ENCODE assay signal across 24 cellular contexts in genomic region chr9:114272739-114273431, GRCh38. TPM values are rescaled to one million over a fixed set of nuclear protein-coding genes. Genes with fewer than 3 reads are reported as not detected.
DNase-seq lines count a peak whose midpoint lies in the region; TF ChIP-seq lines count a peak whose summit lies in the region.
"Had no signal": no experiment of that assay in that cellular context is flagged by ENCODE, and none has a peak within 500 bp of the region (broad histone marks: within the 10 kb centered on the region; RNA-seq: fewer than 3 reads in every experiment).

No MANE protein-coding gene starts in this region.

- peaks cover 20% of the 10 kb centered on the region for H3K4me1 Mint-ChIP-seq in chondrocyte (ENCODE audit: low read depth)
- H3K4me1 Mint-ChIP-seq: activated CD4-positive, alpha-beta T cell treated with anti-CD3 and anti-CD28 coated beads, Interleukin-2, amount 10 ng/mL, durations not matched to agents 7 days and 5 days; T-cell had no signal

- no peak for TF ChIP-seq POLR2A in ovary (IDR thresholded peaks at IDR 0.05)

- 67 to 86% (median 81%) methylated on average over 12 of the region's 12 CpGs for WGBS in ovary, 3 donors

- in situ Hi-C loops in G401 (cut with HindIII; ENCODE audit: low sequenced_read_pairs): no loop called here

- H3K4me3 ChIP-seq in ovary: no peak overlapping the region
- H3K4me3 ChIP-seq: adrenal gland, esophagus squamous epithelium, psoas muscle, stomach had no signal

- H3K27ac Mint-ChIP-seq in chondrocyte (ENCODE audit: unreplicated experiment): no peak overlapping the region
- H3K27ac Mint-ChIP-seq: activated CD4-positive, alpha-beta T cell treated with anti-CD3 and anti-CD28 coated beads, Interleukin-2, amount 10 ng/mL, durations not matched to agents 7 days and 5 days; HFFc6; nephron; T-cell had no signal

- H3K27me3 Mint-ChIP-seq in chondrocyte (ENCODE audit: low read depth): no peaks in the 10 kb centered on the region
- H3K27me3 Mint-ChIP-seq: activated CD4-positive, alpha-beta T cell treated with anti-CD3 and anti-CD28 coated beads, Interleukin-2, amount 10 ng/mL, durations not matched to agents 7 days and 5 days had no signal

- H3K9me3 ChIP-seq in ovary: no peaks in the 10 kb centered on the region
- H3K9me3 ChIP-seq: adrenal gland, esophagus squamous epithelium, psoas muscle, stomach had no signal

- TF ChIP-seq CTCF in chondrocyte (IDR thresholded peaks at IDR 0.05) (no peak), ovary (IDR thresholded peaks at IDR 0.05) (no peak)

- no peak for TF ChIP-seq EP300 in ovary (IDR thresholded peaks at IDR 0.05)

- H3K27me3 ChIP-seq in ovary: no peaks in the 10 kb centered on the region
- H3K27me3 ChIP-seq: adrenal gland, esophagus squamous epithelium, stomach had no signal

- H3K4me3 Mint-ChIP-seq in chondrocyte (ENCODE audit: unreplicated experiment): no peak overlapping the region
- H3K4me3 Mint-ChIP-seq: activated CD4-positive, alpha-beta T cell treated with anti-CD3 and anti-CD28 coated beads, Interleukin-2, amount 10 ng/mL, durations not matched to agents 7 days and 5 days; HFFc6; nephron; T-cell had no signal

- H3K4me1 ChIP-seq in ovary (ENCODE audit: insufficient read depth): peaks cover 5% of the 10 kb centered on the region
- H3K4me1 ChIP-seq: adrenal gland, stomach had no signal

- DNase-seq in G401 (ENCODE audit: low spot score): peak; percentile 98
- peak; percentile 15 for DNase-seq in NCI-H446 treated with DMSO at 0.1 percent for 48 hours (lab: John Stamatoyannopoulos, UW)
- DNase-seq in chondrocyte (ENCODE audit: low spot score): peak; percentile 41
- peak; percentile 4 to 14 (median 10) for DNase-seq in ovary
- no peak for DNase-seq in NCI-H1417 (lab: John Stamatoyannopoulos, UW)
- no peak for DNase-seq in NCI-H187 (lab: John Stamatoyannopoulos, UW)
- DNase-seq in NOMO-1 treated with DMSO at 0.1 percent for 48 hours (lab: John Stamatoyannopoulos, UW; ENCODE audit: unreplicated experiment): no peak
- DNase-seq: activated CD4-positive, alpha-beta T cell treated with anti-CD3 and anti-CD28 coated beads, Interleukin-2, amount 10 ng/mL, durations not matched to agents 7 days and 5 days; activated gamma-delta T cell; esophagus squamous epithelium; HFFc6; midbrain; NCI-H1048; NCI-H2081; NCI-H510A; SIG-M5; stomach; T-cell had no signal

- H3K36me3 ChIP-seq in ovary: no peaks in the 10 kb centered on the region
- H3K36me3 ChIP-seq: adrenal gland, esophagus squamous epithelium had no signal

- H3K9me3 Mint-ChIP-seq in chondrocyte (ENCODE audit: low read depth): no peaks in the 10 kb centered on the region
- H3K9me3 Mint-ChIP-seq: activated CD4-positive, alpha-beta T cell treated with anti-CD3 and anti-CD28 coated beads, Interleukin-2, amount 10 ng/mL, durations not matched to agents 7 days and 5 days; HFFc6; nephron; T-cell had no signal

- no peak overlapping the region for H3K27ac ChIP-seq in ovary
- H3K27ac ChIP-seq: adrenal gland, psoas muscle, stomach had no signal

- H3K36me3 Mint-ChIP-seq in chondrocyte (ENCODE audit: low read depth): peaks cover 12% of the 10 kb centered on the region
- H3K36me3 Mint-ChIP-seq: T-cell had no signal

- intact Hi-C loops in ovary (cut with DNase I): no loop called here

RNA-seq across cellular contexts. Expression of gene ORM1, which starts 50.0 kb away (rescaled TPM):
- total RNA-seq in G401 (2014; rRNA removed; shearing (Covaris generic)): not detected in 2 replicates
- not detected in 3 replicates for total RNA-seq in chondrocyte
- total RNA-seq in ovary: 10 to 100 TPM in 1 of 7 donors, 1 to 10 TPM in 1, under 1 TPM in 2, not detected in 3; 0.30 to 11.9 (median 1.8) TPM
- polyA plus RNA-seq in ovary: 1 to 10 TPM in 1 of 2 donors, not detected in 1; 2.1 TPM
- total RNA-seq: activated CD4-positive, alpha-beta T cell treated with anti-CD3 and anti-CD28 coated beads, Interleukin-2, amount 10 ng/mL, durations not matched to agents 7 days and 5 days; HFFc6; left colon; LHCN-M2; OCI-LY7 had no signal

RNA-seq across cellular contexts. Expression of gene ORM2, which starts 56.8 kb away (rescaled TPM):
- not detected in 2 replicates for total RNA-seq in G401 (2014; rRNA removed; shearing (Covaris generic))
- total RNA-seq in chondrocyte (not detected in 3 replicates), ovary (1 to 10 TPM in 1 of 7 donors, under 1 TPM in 1, not detected in 5; 0.82 to 2.6 TPM)
- under 1 TPM in 1 of 2 donors, not detected in 1; 0.52 TPM for polyA plus RNA-seq in ovary
- total RNA-seq: activated CD4-positive, alpha-beta T cell treated with anti-CD3 and anti-CD28 coated beads, Interleukin-2, amount 10 ng/mL, durations not matched to agents 7 days and 5 days; esophagus squamous epithelium; HFFc6; left colon; LHCN-M2; OCI-LY7; psoas muscle had no signal

Comparison
In these comparisons a context has a peak if more than half of its experiments do, and no peak if none do; other contexts are left out.
1. DNase-seq: peak in G401 (single experiment), NCI-H446 treated with DMSO at 0.1 percent for 48 hours (single experiment), chondrocyte (single experiment) and ovary (5 of 5); none in NCI-H1417 (0 of 3), NCI-H187 (0 of 2) and NOMO-1 treated with DMSO at 0.1 percent for 48 hours (single experiment).